ENCODE assay signal across 1 cellular context in the genomic region with DNA sequence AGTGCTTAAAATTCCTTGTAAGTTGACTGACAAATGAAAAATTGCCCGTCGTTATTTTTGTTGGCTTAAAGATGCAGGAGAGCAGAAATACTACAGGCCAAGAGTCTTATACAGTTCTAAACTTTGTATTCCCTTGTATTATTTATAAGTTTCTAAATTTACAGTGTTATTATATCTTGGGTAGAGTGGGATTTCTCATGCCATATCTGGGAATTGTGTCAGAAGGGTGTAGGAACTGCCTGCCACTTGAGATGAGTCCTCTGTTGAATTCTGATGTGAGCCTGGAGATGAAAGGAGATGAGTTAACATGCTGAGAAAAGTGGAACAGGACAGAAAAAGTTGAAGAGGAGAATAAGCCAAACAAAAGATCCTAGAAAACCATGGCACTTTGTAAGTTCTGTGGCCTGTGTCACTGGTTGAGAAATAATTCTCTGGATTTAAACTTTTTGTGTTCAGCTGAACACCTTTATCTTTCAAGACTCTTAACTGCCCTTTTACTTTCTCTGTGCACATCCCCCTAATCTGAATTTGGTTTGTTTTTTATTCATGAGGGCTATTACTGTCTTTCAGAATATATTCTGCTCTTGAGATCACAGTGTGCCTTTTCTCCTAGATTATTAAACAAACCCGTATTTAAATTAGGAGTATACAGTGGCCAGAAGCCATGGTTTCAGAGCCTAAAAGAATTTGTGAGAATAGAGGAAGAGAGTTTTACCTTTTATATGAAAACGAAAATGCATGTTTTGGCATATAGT.
TF ChIP-seq lines count a peak whose summit lies in the region.

No MANE protein-coding gene starts in this region.

TF ChIP-seq in K562, 482 proteins besides CTCF, POLR2A, EP300 and RAD21 (continued from another document):
- no peak for TF ChIP-seq PRPF4 (IDR thresholded peaks at IDR 0.05; ENCODE audit: insufficient read depth, low read depth, low read length, poor library complexity, severe bottlenecking)
- TF ChIP-seq HDAC1 (IDR thresholded peaks at IDR 0.05) = no peak
